In the genomic region with DNA sequence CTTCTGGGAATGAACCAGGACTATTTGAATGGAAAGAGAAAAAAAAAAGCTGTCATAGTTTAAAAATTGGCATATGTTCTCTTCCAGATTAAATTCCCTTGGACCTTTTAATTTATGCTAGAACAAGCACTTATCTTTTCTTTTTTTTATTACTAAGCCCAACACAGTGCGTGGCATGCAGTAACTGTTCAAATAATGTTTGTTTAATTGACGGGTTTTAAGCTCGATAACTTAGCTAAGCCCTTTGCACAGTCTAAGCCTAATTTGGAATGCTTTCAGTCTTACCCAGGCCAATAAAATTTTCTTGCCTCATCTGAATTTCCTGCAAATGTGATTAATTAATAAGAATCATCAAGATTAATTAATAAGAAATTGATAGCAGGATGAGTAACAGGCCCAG, we compare ENCODE assay signal across 2 cellular contexts.
A peak's percentile ranks its signal among the peaks of the same experiment; 100 is the strongest.
TF ChIP-seq lines count a peak whose summit lies in the region.

No MANE protein-coding gene starts in this region.

TF ChIP-seq in HCT116, 20 proteins besides CTCF, POLR2A, EP300 and RAD21 (continued from another document):
- TF ChIP-seq, protein P1, sequence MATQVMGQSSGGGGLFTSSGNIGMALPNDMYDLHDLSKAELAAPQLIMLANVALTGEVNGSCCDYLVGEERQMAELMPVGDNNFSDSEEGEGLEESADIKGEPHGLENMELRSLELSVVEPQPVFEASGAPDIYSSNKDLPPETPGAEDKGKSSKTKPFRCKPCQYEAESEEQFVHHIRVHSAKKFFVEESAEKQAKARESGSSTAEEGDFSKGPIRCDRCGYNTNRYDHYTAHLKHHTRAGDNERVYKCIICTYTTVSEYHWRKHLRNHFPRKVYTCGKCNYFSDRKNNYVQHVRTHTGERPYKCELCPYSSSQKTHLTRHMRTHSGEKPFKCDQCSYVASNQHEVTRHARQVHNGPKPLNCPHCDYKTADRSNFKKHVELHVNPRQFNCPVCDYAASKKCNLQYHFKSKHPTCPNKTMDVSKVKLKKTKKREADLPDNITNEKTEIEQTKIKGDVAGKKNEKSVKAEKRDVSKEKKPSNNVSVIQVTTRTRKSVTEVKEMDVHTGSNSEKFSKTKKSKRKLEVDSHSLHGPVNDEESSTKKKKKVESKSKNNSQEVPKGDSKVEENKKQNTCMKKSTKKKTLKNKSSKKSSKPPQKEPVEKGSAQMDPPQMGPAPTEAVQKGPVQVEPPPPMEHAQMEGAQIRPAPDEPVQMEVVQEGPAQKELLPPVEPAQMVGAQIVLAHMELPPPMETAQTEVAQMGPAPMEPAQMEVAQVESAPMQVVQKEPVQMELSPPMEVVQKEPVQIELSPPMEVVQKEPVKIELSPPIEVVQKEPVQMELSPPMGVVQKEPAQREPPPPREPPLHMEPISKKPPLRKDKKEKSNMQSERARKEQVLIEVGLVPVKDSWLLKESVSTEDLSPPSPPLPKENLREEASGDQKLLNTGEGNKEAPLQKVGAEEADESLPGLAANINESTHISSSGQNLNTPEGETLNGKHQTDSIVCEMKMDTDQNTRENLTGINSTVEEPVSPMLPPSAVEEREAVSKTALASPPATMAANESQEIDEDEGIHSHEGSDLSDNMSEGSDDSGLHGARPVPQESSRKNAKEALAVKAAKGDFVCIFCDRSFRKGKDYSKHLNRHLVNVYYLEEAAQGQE (IDR thresholded peaks at IDR 0.05; ENCODE audit: low read depth), result no peak
- TF ChIP-seq SP1 (IDR thresholded peaks at IDR 0.05; ENCODE audit: low read depth) (no peak), ELF1 (IDR thresholded peaks at IDR 0.05; ENCODE audit: borderline replicate concordance, low read depth) (no peak), POLR2AphosphoS5 (IDR thresholded peaks at IDR 0.05; ENCODE audit: low read depth, low read length) (no peak), YY1 (IDR thresholded peaks at IDR 0.05; ENCODE audit: extremely low read depth, insufficient replicate concordance, low read depth, low read length) (no peak), CEBPB (IDR thresholded peaks at IDR 0.05; ENCODE audit: low read depth) (no peak), CBX3 (IDR thresholded peaks at IDR 0.05; ENCODE audit: low read depth) (no peak), ZNF274 (IDR thresholded peaks at IDR 0.05; ENCODE audit: low read depth, low read length) (no peak), SRF (IDR thresholded peaks at IDR 0.05; ENCODE audit: low read depth) (no peak), JUND (IDR thresholded peaks at IDR 0.05) (no peak)
- TF ChIP-seq, protein P2, sequence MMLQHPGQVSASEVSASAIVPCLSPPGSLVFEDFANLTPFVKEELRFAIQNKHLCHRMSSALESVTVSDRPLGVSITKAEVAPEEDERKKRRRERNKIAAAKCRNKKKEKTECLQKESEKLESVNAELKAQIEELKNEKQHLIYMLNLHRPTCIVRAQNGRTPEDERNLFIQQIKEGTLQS (IDR thresholded peaks at IDR 0.05), result no peak
- TF ChIP-seq, protein P3, sequence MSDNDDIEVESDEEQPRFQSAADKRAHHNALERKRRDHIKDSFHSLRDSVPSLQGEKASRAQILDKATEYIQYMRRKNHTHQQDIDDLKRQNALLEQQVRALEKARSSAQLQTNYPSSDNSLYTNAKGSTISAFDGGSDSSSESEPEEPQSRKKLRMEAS (IDR thresholded peaks at IDR 0.05), result no peak
TF ChIP-seq in HCT116: peak in this region for 0.

TF ChIP-seq in SK-N-SH, 30 proteins besides CTCF, POLR2A, EP300 and RAD21 (continued from another document):
- TF ChIP-seq, protein P1 (IDR thresholded peaks at IDR 0.05; ENCODE audit: low read depth, low read length), result no peak
- 0 out of 2 replicates have a peak, but pooled peaks have one; percentile 6 for TF ChIP-seq TCF12 (IDR thresholded peaks at IDR 0.05)
TF ChIP-seq in SK-N-SH: peak in this region for 1.
